In the genomic region with DNA sequence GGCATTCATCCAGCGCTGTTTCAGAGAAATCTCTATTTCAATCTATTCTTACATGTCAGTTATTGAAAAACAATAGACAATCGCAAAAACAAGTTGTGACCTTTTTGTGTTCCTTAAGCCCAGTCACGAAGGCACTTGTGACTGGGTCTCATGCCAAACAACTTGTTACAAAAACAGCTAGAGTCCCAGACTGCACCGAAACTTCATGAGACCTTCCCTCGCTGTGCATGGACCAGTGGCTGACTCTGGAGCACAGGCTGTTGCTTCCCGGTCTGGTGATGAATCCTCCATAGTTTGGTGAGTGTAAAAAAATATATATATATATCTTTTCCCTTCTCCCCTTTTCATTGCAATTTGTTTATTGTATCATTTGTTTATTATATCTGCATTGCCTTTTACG, we compare ENCODE assay signal across 1 cellular context. TPM values are rescaled to one million over a fixed set of nuclear protein-coding genes. Genes with fewer than 3 reads are reported as not detected.
"Had no signal": no experiment of that assay in that cellular context is flagged by ENCODE, and none has a peak within 500 bp of the region (broad histone marks: within the 10 kb centered on the region; RNA-seq: fewer than 3 reads in every experiment).

No MANE protein-coding gene starts in this region.

RNA-seq across cellular contexts. Expression of a gene that starts 4.8 kb away (rescaled TPM):
- polyA plus RNA-seq: liver had no signal
